Comparison of ENCODE assay signal across 2 cellular contexts in the genomic region with DNA sequence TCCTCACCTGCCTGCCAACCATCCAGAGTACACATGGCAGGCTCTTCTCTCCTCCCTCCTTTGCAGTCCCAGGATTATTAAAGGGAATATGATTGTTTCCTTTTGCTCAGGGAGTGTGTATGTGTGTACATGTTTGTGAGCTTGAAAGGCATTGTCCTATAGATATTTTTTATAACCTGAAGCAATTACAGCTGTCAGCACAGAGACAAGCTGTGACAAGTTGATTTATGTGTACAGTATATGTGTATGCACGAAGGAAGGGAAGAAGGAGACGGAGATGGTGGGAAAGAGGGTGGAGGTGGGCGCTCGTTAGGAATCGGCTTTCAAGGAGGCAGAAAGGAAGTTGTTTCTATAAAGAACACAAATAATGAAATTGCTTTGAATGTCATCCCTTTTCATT.
A peak's percentile ranks its signal among the peaks of the same experiment; 100 is the strongest.
TF ChIP-seq lines count a peak whose summit lies in the region.

No MANE protein-coding gene starts in this region.

TF ChIP-seq in H1, 55 proteins besides CTCF, POLR2A, EP300 and RAD21 (continued from another document):
- TF ChIP-seq SP4 (IDR thresholded peaks at IDR 0.05; ENCODE audit: low read length): no peak
- no peak for TF ChIP-seq EZH2 (IDR thresholded peaks at IDR 0.05; ENCODE audit: low read depth, low read length, severe bottlenecking)
- TF ChIP-seq JUN (IDR thresholded peaks at IDR 0.05; ENCODE audit: low read depth, low read length): no peak
- TF ChIP-seq BRCA1 (IDR thresholded peaks at IDR 0.05; ENCODE audit: low read depth, low read length): no peak
- no peak for TF ChIP-seq ZNF274 (IDR thresholded peaks at IDR 0.05; ENCODE audit: borderline replicate concordance, extremely low read depth, low read length)
- TF ChIP-seq GTF2F1 (IDR thresholded peaks at IDR 0.05; ENCODE audit: borderline replicate concordance, low read depth, low read length): no peak
- TF ChIP-seq TCF12 (IDR thresholded peaks at IDR 0.05; ENCODE audit: low read depth, low read length): no peak
- TF ChIP-seq SAP30 (IDR thresholded peaks at IDR 0.05; ENCODE audit: insufficient read depth, insufficient replicate concordance, low read length): no peak
- TF ChIP-seq RFX5 (IDR thresholded peaks at IDR 0.05; ENCODE audit: borderline replicate concordance, low read depth, low read length): no peak
- TF ChIP-seq, protein P1, sequence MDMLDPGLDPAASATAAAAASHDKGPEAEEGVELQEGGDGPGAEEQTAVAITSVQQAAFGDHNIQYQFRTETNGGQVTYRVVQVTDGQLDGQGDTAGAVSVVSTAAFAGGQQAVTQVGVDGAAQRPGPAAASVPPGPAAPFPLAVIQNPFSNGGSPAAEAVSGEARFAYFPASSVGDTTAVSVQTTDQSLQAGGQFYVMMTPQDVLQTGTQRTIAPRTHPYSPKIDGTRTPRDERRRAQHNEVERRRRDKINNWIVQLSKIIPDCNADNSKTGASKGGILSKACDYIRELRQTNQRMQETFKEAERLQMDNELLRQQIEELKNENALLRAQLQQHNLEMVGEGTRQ (IDR thresholded peaks at IDR 0.05; ENCODE audit: low read length): no peak
- TF ChIP-seq TBP (IDR thresholded peaks at IDR 0.05; ENCODE audit: low read depth, low read length): no peak
- TF ChIP-seq NRF1 (IDR thresholded peaks at IDR 0.05; ENCODE audit: low read depth, low read length): no peak
- TF ChIP-seq KDM1A (IDR thresholded peaks at IDR 0.05; ENCODE audit: borderline replicate concordance, low read length): no peak
- TF ChIP-seq FOSL1 (IDR thresholded peaks at IDR 0.05; ENCODE audit: insufficient read depth, low read depth, low read length): no peak
- no peak for TF ChIP-seq SP2 (IDR thresholded peaks at IDR 0.05; ENCODE audit: low read length)
TF ChIP-seq in H1: peak in this region for 0.

TF ChIP-seq in neural cell, 6 proteins besides CTCF, POLR2A, EP300 and RAD21 (continued from another document):
- TF ChIP-seq, protein P2, sequence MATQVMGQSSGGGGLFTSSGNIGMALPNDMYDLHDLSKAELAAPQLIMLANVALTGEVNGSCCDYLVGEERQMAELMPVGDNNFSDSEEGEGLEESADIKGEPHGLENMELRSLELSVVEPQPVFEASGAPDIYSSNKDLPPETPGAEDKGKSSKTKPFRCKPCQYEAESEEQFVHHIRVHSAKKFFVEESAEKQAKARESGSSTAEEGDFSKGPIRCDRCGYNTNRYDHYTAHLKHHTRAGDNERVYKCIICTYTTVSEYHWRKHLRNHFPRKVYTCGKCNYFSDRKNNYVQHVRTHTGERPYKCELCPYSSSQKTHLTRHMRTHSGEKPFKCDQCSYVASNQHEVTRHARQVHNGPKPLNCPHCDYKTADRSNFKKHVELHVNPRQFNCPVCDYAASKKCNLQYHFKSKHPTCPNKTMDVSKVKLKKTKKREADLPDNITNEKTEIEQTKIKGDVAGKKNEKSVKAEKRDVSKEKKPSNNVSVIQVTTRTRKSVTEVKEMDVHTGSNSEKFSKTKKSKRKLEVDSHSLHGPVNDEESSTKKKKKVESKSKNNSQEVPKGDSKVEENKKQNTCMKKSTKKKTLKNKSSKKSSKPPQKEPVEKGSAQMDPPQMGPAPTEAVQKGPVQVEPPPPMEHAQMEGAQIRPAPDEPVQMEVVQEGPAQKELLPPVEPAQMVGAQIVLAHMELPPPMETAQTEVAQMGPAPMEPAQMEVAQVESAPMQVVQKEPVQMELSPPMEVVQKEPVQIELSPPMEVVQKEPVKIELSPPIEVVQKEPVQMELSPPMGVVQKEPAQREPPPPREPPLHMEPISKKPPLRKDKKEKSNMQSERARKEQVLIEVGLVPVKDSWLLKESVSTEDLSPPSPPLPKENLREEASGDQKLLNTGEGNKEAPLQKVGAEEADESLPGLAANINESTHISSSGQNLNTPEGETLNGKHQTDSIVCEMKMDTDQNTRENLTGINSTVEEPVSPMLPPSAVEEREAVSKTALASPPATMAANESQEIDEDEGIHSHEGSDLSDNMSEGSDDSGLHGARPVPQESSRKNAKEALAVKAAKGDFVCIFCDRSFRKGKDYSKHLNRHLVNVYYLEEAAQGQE (IDR thresholded peaks at IDR 0.05; ENCODE audit: borderline replicate concordance): peak; percentile 44
- peak; percentile 51 for TF ChIP-seq SMC3 (conservative IDR thresholded peaks at IDR 0.05; ENCODE audit: poor library complexity)
- TF ChIP-seq POLR2AphosphoS5 (IDR thresholded peaks at IDR 0.05): peak; percentile 76
